Comparison of ENCODE assay signal across 8 cellular contexts in the genomic region with DNA sequence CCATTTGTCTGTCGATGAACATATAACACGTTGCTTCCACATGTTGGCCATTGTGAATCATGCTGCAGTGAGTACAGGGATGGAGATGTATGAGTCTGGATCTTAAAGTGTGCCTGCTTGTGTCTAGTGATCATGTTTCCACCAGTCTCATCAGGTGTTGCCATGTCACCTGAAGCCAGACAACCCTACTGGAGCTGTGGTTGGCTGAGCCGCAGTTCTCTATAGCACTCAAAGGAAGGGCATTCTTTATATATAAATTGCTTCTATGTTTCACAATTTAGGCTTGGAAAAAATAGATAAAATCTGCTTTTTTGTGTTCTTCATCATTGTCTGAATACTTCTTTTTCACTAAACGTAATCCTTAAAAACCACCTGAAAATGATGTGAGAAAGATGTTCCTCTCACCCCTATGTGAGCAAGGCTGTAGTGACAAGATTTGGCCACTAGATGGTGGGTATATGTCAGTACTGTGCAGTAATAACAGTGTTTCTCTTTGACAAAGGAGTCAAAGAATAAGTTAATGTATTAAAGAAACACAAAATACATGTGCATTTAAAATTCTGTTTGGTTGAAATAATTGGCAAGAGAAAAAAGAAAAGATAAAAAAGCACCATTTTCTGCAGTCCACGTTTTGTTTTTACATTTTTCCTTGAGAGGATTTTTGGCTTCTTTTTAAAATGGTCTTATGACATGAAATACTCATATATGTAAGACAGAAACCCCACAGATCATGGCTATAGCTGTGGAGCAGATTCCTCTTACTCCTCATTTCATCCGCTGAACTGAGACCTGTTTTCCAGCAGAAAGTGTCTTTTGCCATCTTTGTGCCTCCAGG.
DNase-seq lines count a peak whose midpoint lies in the region; ATAC-seq and TF ChIP-seq lines count a peak whose summit lies in the region.

No MANE protein-coding gene starts in this region.

- H3K4me3 ChIP-seq in PC-9: no peak overlapping the region

- H3K4me1 ChIP-seq in PC-9 (replicated peaks; ENCODE audit: insufficient read depth): no peaks in the 10 kb centered on the region

- POLR2A ChIA-PET in PC-9 (lab: Charles Lee; ENCODE audit: unreplicated experiment): interaction anchor here (0.6 kb wide), 1 partner anchor 196 kb away, joined by 3 read pairs; no protein-coding TSS in a partner anchor

- peak; percentile 33 for DNase-seq in DMS114 treated with DMSO at 0.1 percent for 48 hours (lab: John Stamatoyannopoulos, UW; ENCODE audit: unreplicated experiment)
- DNase-seq in PC-9: peak in 1 of 2 experiments; percentile 32
- DNase-seq in activated gamma-delta T cell treated with anti-CD3 and anti-CD28 coated beads, Interleukin-2, amount 50 U/mL, for 16 hours (ENCODE audit: low read depth): peak; percentile 52
- DNase-seq in globus pallidus (ENCODE audit: low spot score): peak; percentile 27
- peak; percentile 68 for DNase-seq in renal cortical epithelial cell (ENCODE audit: low read depth)
- DNase-seq in NCI-H128 (lab: John Stamatoyannopoulos, UW; ENCODE audit: unreplicated experiment): no peak

- TF ChIP-seq CTCF in PC-9 (conservative IDR thresholded peaks at IDR 0.05): peak; percentile 100

- CTCF ChIA-PET in PC-9 (lab: Charles Lee): no interaction called here

- H3F3A ChIP-seq in PC-9 (ENCODE audit: insufficient read depth, low read depth): no peaks in the 10 kb centered on the region

- no peaks in the 10 kb centered on the region for H3K9me3 ChIP-seq in PC-9 (ENCODE audit: insufficient read depth, low read depth)

- H3K36me3 ChIP-seq in PC-9 (ENCODE audit: low read depth): no peaks in the 10 kb centered on the region

- H3K27me3 ChIP-seq in PC-9 (ENCODE audit: insufficient read depth, low read depth): no peaks in the 10 kb centered on the region

- BruUV-seq in PC-9 (replicated peaks; lab: Mats Ljungman, UMichigan): no TSS peak

- intact Hi-C loops in PC-9 (cut with micrococcal nuclease; ENCODE audit: unreplicated experiment): loop anchor here (2.0 to 10.0 kb wide), 5 partner anchors 193 to 1807 kb away; no protein-coding TSS in a partner anchor

- no peak overlapping the region for H2AFZ ChIP-seq in PC-9

- no peaks in the 10 kb centered on the region for H3K79me2 ChIP-seq in PC-9 (ENCODE audit: low read depth)

- H3K9me2 ChIP-seq in PC-9 (ENCODE audit: insufficient read depth): 0 out of 2 replicates have a peak, but pooled peaks cover 5% of the 10 kb centered on the region

- H4K20me1 ChIP-seq in PC-9 (ENCODE audit: insufficient read depth): no peaks in the 10 kb centered on the region

- peak; percentile 79 for ATAC-seq in GM19452 (IDR thresholded peaks at IDR 0.05; ENCODE audit: unreplicated experiment)
- ATAC-seq in HG03521 (IDR thresholded peaks at IDR 0.05; ENCODE audit: unreplicated experiment): peak; percentile 82

- H3K27ac ChIP-seq in PC-9: no peak overlapping the region

- H3K4me2 ChIP-seq in PC-9: no peak overlapping the region
